ENCODE assay signal across 8 cellular contexts in the genomic region with DNA sequence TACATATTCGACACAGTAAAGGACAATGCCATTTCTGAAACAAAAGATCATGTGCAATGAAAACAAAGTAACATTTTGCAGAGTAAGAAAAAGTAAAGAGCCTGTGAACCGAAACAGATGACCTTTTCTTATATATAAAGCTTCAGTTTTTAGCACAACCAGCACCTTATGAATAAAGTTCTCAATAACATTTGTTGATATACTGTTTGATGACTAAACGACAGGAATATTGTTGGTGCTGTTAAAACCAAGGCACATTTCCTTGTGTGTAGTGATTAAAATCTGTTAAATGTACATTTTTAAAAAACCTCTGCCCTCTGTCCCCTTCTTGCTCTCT. TPM values are rescaled to one million over a fixed set of nuclear protein-coding genes. Genes with fewer than 3 reads are reported as not detected.
A peak's percentile ranks its signal among the peaks of the same experiment; 100 is the strongest.
DNase-seq lines count a peak whose midpoint lies in the region; ATAC-seq and TF ChIP-seq lines count a peak whose summit lies in the region.

No MANE protein-coding gene starts in this region.

- H3K4me1 ChIP-seq in heart right ventricle (peaks cover 0 to 53% (median 29%) of the 10 kb centered on the region in 9 donors), mesendoderm (ENCODE audit: control insufficient read depth, low read depth, low read length) (peaks cover 9% of the 10 kb centered on the region), vagina (peaks cover 41% of the 10 kb centered on the region)

- WGBS in heart right ventricle, 2 donors, result 30 to 34% methylated on average over 3 of the region's 3 CpGs
- 100% methylated on average over 1 of the region's 3 CpGs for WGBS in mesendoderm (ENCODE audit: extremely low coverage, insufficient coverage, low lambda C conversion rate)

- no peak overlapping the region for H3K4ac ChIP-seq in mesendoderm (ENCODE audit: low read depth, low read length)

- H3K56ac ChIP-seq in mesendoderm (ENCODE audit: low read length), result no peak overlapping the region

- no peak overlapping the region for H4K5ac ChIP-seq in mesendoderm (ENCODE audit: low read length)

- no peak overlapping the region for H2BK120ac ChIP-seq in mesendoderm (ENCODE audit: low read depth, low read length)

- DNase-seq in heart right ventricle (no peak), left ventricle myocardium superior (no peak), astrocyte of the cerebellum (ENCODE audit: low read depth) (no peak), mesendoderm (no peak), vagina (ENCODE audit: extremely low spot score in 2 of 2) (no peak), globus pallidus (ENCODE audit: low spot score) (no peak), NCI-H2029 treated with DMSO at 0.1 percent for 48 hours (lab: John Stamatoyannopoulos, UW) (no peak)
- no peak for DNase-seq in stimulated activated CD8-positive, alpha-beta memory T cell treated with anti-CD3 and anti-CD28 coated beads, Interleukin-4, amount 100 ng/mL, for 48 hours

- no peak overlapping the region for H3K23ac ChIP-seq in mesendoderm (ENCODE audit: low read length)

- ATAC-seq in heart right ventricle (no peak), left ventricle myocardium superior (no peak)

- peak overlapping the region in 9 of 10 donors; percentile 78 to 99 (median 96) for H3K4me3 ChIP-seq in heart right ventricle
- peak overlapping the region; percentile 71 for H3K4me3 ChIP-seq in astrocyte of the cerebellum (ENCODE audit: low read depth, low read length)
- peak overlapping the region; percentile 78 for H3K4me3 ChIP-seq in mesendoderm (ENCODE audit: low read length)
- H3K4me3 ChIP-seq in vagina, result peak overlapping the region; percentile 92 to 100

- no peak for TF ChIP-seq CTCF in heart right ventricle (IDR thresholded peaks at IDR 0.05)
- TF ChIP-seq CTCF in astrocyte of the cerebellum (IDR thresholded peaks at IDR 0.05; ENCODE audit: low read depth, low read length, missing control alignments), result no peak
- no peak for TF ChIP-seq CTCF in vagina (IDR thresholded peaks at IDR 0.05)

- in situ Hi-C loops in astrocyte of the cerebellum (cut with HindIII; ENCODE audit: low sequenced_read_pairs), result no loop called here

- H3K36me3 ChIP-seq in heart right ventricle (no peaks in the 10 kb centered on the region), mesendoderm (ENCODE audit: control insufficient read depth, insufficient read depth, low read length) (no peaks in the 10 kb centered on the region), vagina (no peaks in the 10 kb centered on the region)

- H4K8ac ChIP-seq in mesendoderm (ENCODE audit: low read depth, low read length), result no peak overlapping the region

- H3K27me3 ChIP-seq in heart right ventricle (no peaks in the 10 kb centered on the region), mesendoderm (ENCODE audit: insufficient read depth, low read length, poor library complexity) (no peaks in the 10 kb centered on the region), vagina (no peaks in the 10 kb centered on the region)

- intact Hi-C loops in heart right ventricle (cut with DNase I), result loop anchor here in 8 of 10 donors (2.0 to 10.0 kb wide), 10 partner anchors 70 to 185 kb away; no protein-coding TSS in a partner anchor
- intact Hi-C loops in left ventricle myocardium superior (cut with micrococcal nuclease), result no loop called here
- intact Hi-C loops in vagina (cut with DNase I), result no loop called here

- no peak for TF ChIP-seq POLR2A in vagina (IDR thresholded peaks at IDR 0.05)

- peaks cover 2% of the 10 kb centered on the region for H3K79me1 ChIP-seq in mesendoderm (ENCODE audit: low read length)

- no peak overlapping the region for H2BK15ac ChIP-seq in mesendoderm (replicated peaks; ENCODE audit: low read depth)

- H3K18ac ChIP-seq in mesendoderm (ENCODE audit: low read length), result no peak overlapping the region

- no peak overlapping the region for H2AK5ac ChIP-seq in mesendoderm (ENCODE audit: low read length)

- peak overlapping the region; percentile 22 for H3K4me2 ChIP-seq in mesendoderm (ENCODE audit: low read length)

- peak overlapping the region in 8 of 10 donors; percentile 96 to 99 (median 98) for H3K27ac ChIP-seq in heart right ventricle
- H3K27ac ChIP-seq in mesendoderm (ENCODE audit: low read depth, low read length), result no peak overlapping the region
- H3K27ac ChIP-seq in vagina, result peak overlapping the region; percentile 99

- H3K9ac ChIP-seq in mesendoderm (ENCODE audit: low read length), result peak overlapping the region; percentile 97

- H2BK5ac ChIP-seq in mesendoderm (ENCODE audit: low read length), result no peak overlapping the region

- peaks cover 47% of the 10 kb centered on the region for H3K79me2 ChIP-seq in mesendoderm (ENCODE audit: control insufficient read depth, insufficient read depth, low read length)

- H3K9me3 ChIP-seq in heart right ventricle (no peaks in the 10 kb centered on the region), vagina (no peaks in the 10 kb centered on the region)

RNA-seq across cellular contexts. Expression of a gene that starts 1.4 kb away (rescaled TPM):
- 10 to 100 TPM in 3 of 10 donors, 1 to 10 TPM in 7; 6.3 to 15.6 (median 8.6) TPM for total RNA-seq in heart right ventricle
- 1 to 10 TPM; 6.0 to 9.1 TPM for polyA plus RNA-seq in heart right ventricle
- 8.2 TPM for total RNA-seq in left ventricle myocardium superior
- 44.0 TPM for polyA plus RNA-seq in mesendoderm (2013, experiment 1 of 2)
- polyA plus RNA-seq in mesendoderm (2013, experiment 2 of 2), result 41.3 TPM
- 60.4 TPM for total RNA-seq in vagina

Comparison
In these comparisons a context has a peak if more than half of its experiments do, and no peak if none do; other contexts are left out.
1. intact Hi-C loops: an anchor here in heart right ventricle (2.0 to 10.0 kb wide); none called in left ventricle myocardium superior and vagina.